ENCODE assay signal across 13 cellular contexts in genomic region chr12:93738199-93739058, GRCh38.
DNase-seq lines count a peak whose midpoint lies in the region; ATAC-seq and TF ChIP-seq lines count a peak whose summit lies in the region.
"Had no signal": no experiment of that assay in that cellular context is flagged by ENCODE, and none has a peak within 500 bp of the region (broad histone marks: within the 10 kb centered on the region; RNA-seq: fewer than 3 reads in every experiment).

No MANE protein-coding gene starts in this region.

- POLR2A ChIA-PET in activated CD8-positive, alpha-beta T cell treated with anti-CD3 and anti-CD28 coated beads for 36 hours (lab: Charles Lee): interaction anchor here (0.7 to 1.1 kb wide), 3 partner anchors 11 to 364 kb away, joined by 3 to 4 read pairs (median 3); no protein-coding TSS in a partner anchor

- CTCF ChIA-PET in activated CD8-positive, alpha-beta T cell treated with anti-CD3 and anti-CD28 coated beads for 36 hours (lab: Charles Lee): interaction anchor here (0.8 to 1.6 kb wide), 2 partner anchors 9 to 169 kb away, joined by 3 to 5 read pairs; no protein-coding TSS in a partner anchor

- ATAC-seq in natural killer cell (no peak), upper lobe of right lung (no peak)
- ATAC-seq in activated CD8-positive, alpha-beta T cell treated with anti-CD3 and anti-CD28 coated beads for 36 hours: no peak
- ATAC-seq: pancreas had no signal

- H3K27me3 ChIP-seq in upper lobe of right lung: no peaks in the 10 kb centered on the region
- H3K27me3 ChIP-seq: pancreas had no signal

- no peaks in the 10 kb centered on the region for H3K27me3 Mint-ChIP-seq in activated naive CD4-positive, alpha-beta T cell treated with anti-CD3 and anti-CD28 coated beads, Interleukin-2, amount 50 U/mL, for 24 hours
- no peaks in the 10 kb centered on the region for H3K27me3 Mint-ChIP-seq in natural killer cell (ENCODE audit: low read depth in 2 of 2)
- H3K27me3 Mint-ChIP-seq in activated CD8-positive, alpha-beta T cell treated with anti-CD3 and anti-CD28 coated beads for 36 hours: no peaks in the 10 kb centered on the region

- peaks cover 23% of the 10 kb centered on the region for H3K4me1 ChIP-seq in upper lobe of right lung

- H3K27ac ChIP-seq in upper lobe of right lung: peak overlapping the region; percentile 95

- H3K4me3 Mint-ChIP-seq in activated naive CD4-positive, alpha-beta T cell treated with anti-CD3 and anti-CD28 coated beads, Interleukin-2, amount 50 U/mL, for 24 hours: no peak overlapping the region
- peak overlapping the region; percentile 14 for H3K4me3 Mint-ChIP-seq in natural killer cell
- no peak overlapping the region for H3K4me3 Mint-ChIP-seq in activated CD8-positive, alpha-beta T cell treated with anti-CD3 and anti-CD28 coated beads for 36 hours

- no peak for DNase-seq in activated naive CD4-positive, alpha-beta T cell (lab: John Stamatoyannopoulos, UW)
- DNase-seq in epithelial cell of proximal tubule (ENCODE audit: low read depth) (no peak), natural killer cell (no peak), upper lobe of right lung (no peak), retina (no peak)
- DNase-seq in activated CD8-positive, alpha-beta T cell treated with anti-CD3 and anti-CD28 coated beads for 36 hours: no peak
- no peak for DNase-seq in activated CD4-positive, alpha-beta T cell treated with anti-CD3 and anti-CD28 coated beads for 4 hours
- DNase-seq: DMS79; foreskin melanocyte; NCI-H1436; NK-92 treated with Interleukin-12 subunit alpha and Interleukin-12 subunit beta, amount 100 ng/mL, for 24 hours; pancreas had no signal

- no peaks in the 10 kb centered on the region for H3K9me3 ChIP-seq in upper lobe of right lung
- H3K9me3 ChIP-seq: pancreas had no signal

- H3K4me3 ChIP-seq in epithelial cell of proximal tubule (ENCODE audit: low read depth, low read length) (peak overlapping the region; percentile 5), upper lobe of right lung (peak overlapping the region; percentile 0)
- H3K4me3 ChIP-seq: pancreas had no signal

- peaks cover 41% of the 10 kb centered on the region for H3K4me1 Mint-ChIP-seq in activated naive CD4-positive, alpha-beta T cell treated with anti-CD3 and anti-CD28 coated beads, Interleukin-2, amount 50 U/mL, for 24 hours
- peaks cover 22 to 42% of the 10 kb centered on the region in 2 donors for H3K4me1 Mint-ChIP-seq in natural killer cell
- H3K4me1 Mint-ChIP-seq in activated CD8-positive, alpha-beta T cell treated with anti-CD3 and anti-CD28 coated beads for 36 hours (ENCODE audit: low read depth): peaks cover 24% of the 10 kb centered on the region

- no peaks in the 10 kb centered on the region for H3K9me3 Mint-ChIP-seq in activated naive CD4-positive, alpha-beta T cell treated with anti-CD3 and anti-CD28 coated beads, Interleukin-2, amount 50 U/mL, for 24 hours
- no peaks in the 10 kb centered on the region for H3K9me3 Mint-ChIP-seq in natural killer cell
- no peaks in the 10 kb centered on the region for H3K9me3 Mint-ChIP-seq in activated CD8-positive, alpha-beta T cell treated with anti-CD3 and anti-CD28 coated beads for 36 hours

- intact Hi-C loops in natural killer cell (cut with micrococcal nuclease) (no loop called here), upper lobe of right lung (cut with DNase I) (no loop called here)
- intact Hi-C loops in activated CD8-positive, alpha-beta T cell treated with anti-CD3 and anti-CD28 coated beads for 36 hours (cut with micrococcal nuclease): no loop called here

- no peaks in the 10 kb centered on the region for H3K36me3 ChIP-seq in upper lobe of right lung
- H3K36me3 ChIP-seq: pancreas had no signal

- TF ChIP-seq CTCF in epithelial cell of proximal tubule (conservative IDR thresholded peaks at IDR 0.05; ENCODE audit: low read depth, low read length): no peak
- no peak for TF ChIP-seq CTCF in natural killer cell (IDR thresholded peaks at IDR 0.05)
- no peak for TF ChIP-seq CTCF in upper lobe of right lung (IDR thresholded peaks at IDR 0.05)
- no peak for TF ChIP-seq CTCF in activated CD8-positive, alpha-beta T cell treated with anti-CD3 and anti-CD28 coated beads for 36 hours (IDR thresholded peaks at IDR 0.05)

- H3K27ac Mint-ChIP-seq in activated naive CD4-positive, alpha-beta T cell treated with anti-CD3 and anti-CD28 coated beads, Interleukin-2, amount 50 U/mL, for 24 hours: peak overlapping the region; percentile 43
- peak overlapping the region; percentile 56 to 68 for H3K27ac Mint-ChIP-seq in natural killer cell
- H3K27ac Mint-ChIP-seq in activated CD8-positive, alpha-beta T cell treated with anti-CD3 and anti-CD28 coated beads for 36 hours: no peak overlapping the region

- peaks cover 10% of the 10 kb centered on the region for H3K36me3 Mint-ChIP-seq in activated naive CD4-positive, alpha-beta T cell treated with anti-CD3 and anti-CD28 coated beads, Interleukin-2, amount 50 U/mL, for 24 hours
- H3K36me3 Mint-ChIP-seq in natural killer cell: no peaks in the 10 kb centered on the region
- H3K36me3 Mint-ChIP-seq in activated CD8-positive, alpha-beta T cell treated with anti-CD3 and anti-CD28 coated beads for 36 hours (ENCODE audit: low read depth): no peaks in the 10 kb centered on the region
